1 cellular context compared by ENCODE assay signal in genomic region chr20:38926142-38926933, GRCh38.
A peak's percentile ranks its signal among the peaks of the same experiment; 100 is the strongest.
TF ChIP-seq lines count a peak whose summit lies in the region.

Gene FAM83D (plus strand): TSS chr20:38926417. CDS start chr20:38926443, 26 bp downstream.

TF ChIP-seq in SK-N-SH, 30 proteins besides CTCF, POLR2A, EP300 and RAD21 (continued from another document):
- TF ChIP-seq REST (IDR thresholded peaks at IDR 0.05; ENCODE audit: low read depth, low read length): no peak
- TF ChIP-seq USF2 (IDR thresholded peaks at IDR 0.05; ENCODE audit: borderline replicate concordance, low read depth, low read length): no peak
- TF ChIP-seq SIN3A (IDR thresholded peaks at IDR 0.05; ENCODE audit: borderline replicate concordance, low read depth, low read length): peak; percentile 96
- TF ChIP-seq FOSL2 (IDR thresholded peaks at IDR 0.05; ENCODE audit: borderline replicate concordance, low read depth): no peak
- TF ChIP-seq MAX (IDR thresholded peaks at IDR 0.05; ENCODE audit: low read depth): peak; percentile 89
- peak; percentile 93 for TF ChIP-seq POLR2AphosphoS5 (IDR thresholded peaks at IDR 0.05; ENCODE audit: low read depth, low read length)
- no peak for TF ChIP-seq RCOR1 (IDR thresholded peaks at IDR 0.05; ENCODE audit: low read length)
- no peak for TF ChIP-seq MEF2A (IDR thresholded peaks at IDR 0.05; ENCODE audit: borderline replicate concordance, low read depth)
- no peak for TF ChIP-seq NRF1 (IDR thresholded peaks at IDR 0.05; ENCODE audit: low read depth, low read length)
- TF ChIP-seq NFIC (IDR thresholded peaks at IDR 0.05; ENCODE audit: borderline replicate concordance): 0 out of 2 replicates have a peak, but pooled peaks have one; percentile 17
- no peak for TF ChIP-seq JUND (IDR thresholded peaks at IDR 0.05)
- TF ChIP-seq IRF3 (IDR thresholded peaks at IDR 0.05; ENCODE audit: low read depth, low read length): peak; percentile 61
- no peak for TF ChIP-seq PBX3 (IDR thresholded peaks at IDR 0.05)
- no peak; the same call in 1 of the 2 replicates for TF ChIP-seq SMC3 (IDR thresholded peaks at IDR 0.05; ENCODE audit: low read depth, low read length)
- TF ChIP-seq TCF12 (IDR thresholded peaks at IDR 0.05): 0 out of 2 replicates have a peak, but pooled peaks have one; percentile 27
- no peak for TF ChIP-seq EZH2phosphoT487 (IDR thresholded peaks at IDR 0.05; ENCODE audit: borderline replicate concordance, low read depth)
- TF ChIP-seq RFX5 (IDR thresholded peaks at IDR 0.05; ENCODE audit: low read length): 0 out of 2 replicates have a peak, but pooled peaks have one; percentile 38
TF ChIP-seq in SK-N-SH: peak in this region for 13.
